In the genomic region with DNA sequence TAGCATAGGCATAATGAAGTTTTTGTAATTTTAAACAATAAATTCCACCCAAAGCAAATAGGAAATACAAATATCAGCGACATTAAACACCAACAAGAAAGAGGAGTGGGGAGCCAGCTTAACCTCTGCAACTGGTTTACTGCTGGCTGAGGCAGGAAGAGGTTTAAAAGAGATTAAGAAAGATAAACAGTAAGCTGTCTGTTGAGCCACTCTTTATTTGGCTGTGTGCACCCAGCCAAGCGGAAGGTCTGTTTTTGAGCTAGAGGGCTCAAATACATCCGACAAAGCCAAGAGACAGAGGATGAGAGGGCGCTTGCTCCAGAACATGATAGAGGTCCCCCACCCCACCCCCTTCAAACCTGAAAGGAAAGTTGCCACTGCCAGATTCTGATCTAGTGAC, we compare ENCODE assay signal across 9 cellular contexts.
DNase-seq lines count a peak whose midpoint lies in the region; TF ChIP-seq lines count a peak whose summit lies in the region.
"Had no signal": no experiment of that assay in that cellular context is flagged by ENCODE, and none has a peak within 500 bp of the region (broad histone marks: within the 10 kb centered on the region; RNA-seq: fewer than 3 reads in every experiment).

No MANE protein-coding gene starts in this region.

- H3K9me3 ChIP-seq in Loucy (ENCODE audit: insufficient read depth, low read depth, low read length) (no peaks in the 10 kb centered on the region), SK-N-SH (no peaks in the 10 kb centered on the region), uterus (no peaks in the 10 kb centered on the region), trophoblast cell (ENCODE audit: insufficient read depth, low read depth, low read length) (peaks cover 2% of the 10 kb centered on the region), esophagus squamous epithelium (no peaks in the 10 kb centered on the region)
- H3K9me3 ChIP-seq in effector memory CD4-positive, alpha-beta T cell (ENCODE audit: control insufficient read depth, low read length), result no peaks in the 10 kb centered on the region
- H3K9me3 ChIP-seq: Caco-2 had no signal

- peak overlapping the region; percentile 81 for H3K4me2 ChIP-seq in Loucy (ENCODE audit: low read depth, low read length, poor library complexity, severe bottlenecking)
- no peak overlapping the region for H3K4me2 ChIP-seq in SK-N-SH
- H3K4me2 ChIP-seq in trophoblast cell (ENCODE audit: low read length), result no peak overlapping the region

- peaks cover 5% of the 10 kb centered on the region; the same call in 1 of the 2 replicates for H3F3A ChIP-seq in Loucy (ENCODE audit: low read depth)
- H3F3A ChIP-seq in SK-N-SH (replicated peaks; ENCODE audit: insufficient read depth), result no peaks in the 10 kb centered on the region

- peak in 1 of 2 experiments; percentile 89; a peak in 2 of 4 replicates for TF ChIP-seq EP300 in SK-N-SH (IDR thresholded peaks at IDR 0.05; ENCODE audit: borderline replicate concordance in 1 of 2, low read depth in 1 of 2, low read length in 1 of 2)

- no peak overlapping the region for H2BK120ac ChIP-seq in trophoblast cell (ENCODE audit: insufficient read depth, low read length, poor library complexity)

- H3K79me2 ChIP-seq in Loucy (ENCODE audit: insufficient read depth, low read length) (0 out of 2 replicates have a peak, but pooled peaks cover 5% of the 10 kb centered on the region), SK-N-SH (ENCODE audit: insufficient read depth) (no peaks in the 10 kb centered on the region), trophoblast cell (ENCODE audit: control insufficient read depth, insufficient read depth, low read length, poor library complexity) (no peaks in the 10 kb centered on the region)

- no peaks in the 10 kb centered on the region for H3K79me1 ChIP-seq in trophoblast cell (ENCODE audit: low read length)

- no peak overlapping the region for H4K8ac ChIP-seq in trophoblast cell (ENCODE audit: low read depth, low read length)

- H2BK12ac ChIP-seq in trophoblast cell (ENCODE audit: low read length), result no peak overlapping the region

- peaks cover 57% of the 10 kb centered on the region for H3K4me1 ChIP-seq in Loucy (ENCODE audit: insufficient read depth, low read length, poor library complexity, severe bottlenecking)
- peaks cover 9 to 41% of the 10 kb centered on the region in 2 experiments; a peak in 3 of 4 replicates for H3K4me1 ChIP-seq in SK-N-SH (ENCODE audit: control insufficient read depth in 1 of 2, insufficient read depth in 2 of 2, low read depth in 1 of 2, low read length in 1 of 2)
- H3K4me1 ChIP-seq in effector memory CD4-positive, alpha-beta T cell (ENCODE audit: control insufficient read depth, insufficient read depth, low read length, poor library complexity, severe bottlenecking), result no peaks in the 10 kb centered on the region
- H3K4me1 ChIP-seq in uterus, result no peaks in the 10 kb centered on the region
- peaks cover 0 to 4% of the 10 kb centered on the region in 2 experiments for H3K4me1 ChIP-seq in trophoblast cell (ENCODE audit: control insufficient read depth in 1 of 2, insufficient read depth in 2 of 2, low read length in 2 of 2)
- peaks cover 0 to 23% (median 7%) of the 10 kb centered on the region in 3 donors for H3K4me1 ChIP-seq in esophagus squamous epithelium

- no peaks in the 10 kb centered on the region for H3K27me3 ChIP-seq in Loucy (ENCODE audit: insufficient read depth, low read length, poor library complexity, severe bottlenecking)
- H3K27me3 ChIP-seq in SK-N-SH (ENCODE audit: insufficient read depth), result no peaks in the 10 kb centered on the region
- no peaks in the 10 kb centered on the region for H3K27me3 ChIP-seq in effector memory CD4-positive, alpha-beta T cell (replicated peaks; ENCODE audit: control insufficient read depth, insufficient read depth, low read length, poor library complexity, severe bottlenecking)
- no peaks in the 10 kb centered on the region for H3K27me3 ChIP-seq in uterus
- no peaks in the 10 kb centered on the region for H3K27me3 ChIP-seq in trophoblast cell (ENCODE audit: insufficient read depth, low read length)
- no peaks in the 10 kb centered on the region for H3K27me3 ChIP-seq in esophagus squamous epithelium

- peak overlapping the region; percentile 65 for H3K4me3 ChIP-seq in Loucy (ENCODE audit: low read length, poor library complexity, severe bottlenecking)
- H3K4me3 ChIP-seq in SK-N-SH (ENCODE audit: low read depth in 2 of 2, low read length in 1 of 2), result no peak overlapping the region
- H3K4me3 ChIP-seq in effector memory CD4-positive, alpha-beta T cell (ENCODE audit: insufficient read depth, low read depth, low read length, poor library complexity, severe bottlenecking), result no peak overlapping the region
- H3K4me3 ChIP-seq in uterus, result no peak overlapping the region
- no peak overlapping the region for H3K4me3 ChIP-seq in trophoblast cell (ENCODE audit: low read depth, low read length)
- H3K4me3 ChIP-seq in esophagus squamous epithelium, result no peak overlapping the region

- H2AFZ ChIP-seq in Loucy (ENCODE audit: low read length) (no peak overlapping the region), SK-N-SH (ENCODE audit: low read depth) (no peak overlapping the region), trophoblast cell (ENCODE audit: insufficient read depth, low read length, poor library complexity) (no peak overlapping the region)

- H3K18ac ChIP-seq in trophoblast cell (ENCODE audit: low read length), result no peak overlapping the region

- no peak for TF ChIP-seq POLR2A in uterus (IDR thresholded peaks at IDR 0.05)
- TF ChIP-seq POLR2A in esophagus squamous epithelium (IDR thresholded peaks at IDR 0.05), result no peak

- H3K4ac ChIP-seq in trophoblast cell (ENCODE audit: low read depth, low read length), result no peak overlapping the region

- 54% methylated on average over 4 of the region's 4 CpGs for WGBS in SK-N-SH (ENCODE audit: low lambda C conversion rate)
- no CpG with 5 or more reads among the region's 4 CpGs for WGBS in trophoblast cell (ENCODE audit: extremely low coverage, insufficient coverage, insufficient read length)
- WGBS in esophagus squamous epithelium, 2 donors, result 4 to 12% methylated on average over 4 of the region's 4 CpGs

- POLR2A ChIA-PET in SK-N-SH (lab: Yijun Ruan, JAX), result interaction anchor here (0.7 to 3.1 kb wide), 13 partner anchors 9 to 381 kb away, joined by 3 to 12 read pairs (median 5); no protein-coding TSS in a partner anchor

- H3K14ac ChIP-seq in trophoblast cell (ENCODE audit: low read length), result no peak overlapping the region

- H3K9ac ChIP-seq in Loucy (ENCODE audit: low read depth, low read length, poor library complexity, severe bottlenecking) (peak overlapping the region; percentile 65), SK-N-SH (no peak overlapping the region), trophoblast cell (ENCODE audit: low read length) (no peak overlapping the region)

- no peaks in the 10 kb centered on the region for H4K20me1 ChIP-seq in Loucy (ENCODE audit: insufficient read depth, low read length, poor library complexity, severe bottlenecking)
- H4K20me1 ChIP-seq in SK-N-SH (ENCODE audit: insufficient read depth), result no peaks in the 10 kb centered on the region

- no peak overlapping the region for H4K91ac ChIP-seq in trophoblast cell (ENCODE audit: low read depth, low read length)

- H3K27ac ChIP-seq in SK-N-SH (ENCODE audit: low read depth in 2 of 2, low read length in 1 of 2), result peak overlapping the region; percentile 7 to 99; a peak in 3 of 4 replicates
- H3K27ac ChIP-seq in effector memory CD4-positive, alpha-beta T cell (ENCODE audit: insufficient read depth, low read length, poor library complexity, severe bottlenecking), result no peak overlapping the region
- no peak overlapping the region for H3K27ac ChIP-seq in uterus
- no peak overlapping the region for H3K27ac ChIP-seq in trophoblast cell (ENCODE audit: low read depth, low read length)
- H3K27ac ChIP-seq in esophagus squamous epithelium, result no peak overlapping the region

- H3K36me3 ChIP-seq in Loucy (ENCODE audit: insufficient read depth, low read length), result no peaks in the 10 kb centered on the region
- peaks cover 0 to 2% of the 10 kb centered on the region in 2 experiments for H3K36me3 ChIP-seq in SK-N-SH (replicated peaks in 1 of 2; ENCODE audit: control insufficient read depth in 1 of 2, insufficient read depth in 2 of 2, low read length in 1 of 2)
- H3K36me3 ChIP-seq in effector memory CD4-positive, alpha-beta T cell (ENCODE audit: control insufficient read depth, insufficient read depth, low read length), result no peaks in the 10 kb centered on the region
- no peaks in the 10 kb centered on the region for H3K36me3 ChIP-seq in uterus
- peaks cover 0 to 2% of the 10 kb centered on the region in 2 experiments for H3K36me3 ChIP-seq in trophoblast cell (ENCODE audit: control insufficient read depth in 1 of 2, insufficient read depth in 2 of 2, low read length in 2 of 2)
- no peaks in the 10 kb centered on the region for H3K36me3 ChIP-seq in esophagus squamous epithelium

- H2BK5ac ChIP-seq in trophoblast cell (ENCODE audit: low read depth, low read length, poor library complexity), result no peak overlapping the region

- DNase-seq in COLO829 (ENCODE audit: low spot score) (peak; percentile 88), SK-N-SH (peak; percentile 75), iPS-NIHi7 (ENCODE audit: extremely low spot score) (peak; percentile 22), uterus (no peak), trophoblast cell (no peak), esophagus squamous epithelium (lab: John Stamatoyannopoulos, UW) (no peak)
- no peak for DNase-seq in effector memory CD4-positive, alpha-beta T cell

- no peak overlapping the region for H3K23ac ChIP-seq in trophoblast cell (ENCODE audit: low read length)

- TF ChIP-seq RAD21 in SK-N-SH (IDR thresholded peaks at IDR 0.05; ENCODE audit: low read length), result peak; percentile 50

- no peak for TF ChIP-seq CTCF in Loucy (conservative IDR thresholded peaks at IDR 0.05; ENCODE audit: low read length)
- no peak for TF ChIP-seq CTCF in SK-N-SH (IDR thresholded peaks at IDR 0.05)
- TF ChIP-seq CTCF in uterus (IDR thresholded peaks at IDR 0.05), result no peak
- TF ChIP-seq CTCF in esophagus squamous epithelium (IDR thresholded peaks at IDR 0.05), result no peak

- CTCF ChIA-PET in SK-N-SH (lab: Yijun Ruan, JAX), result interaction anchor here (0.9 to 2.8 kb wide), 9 partner anchors 9 to 123 kb away, joined by 3 to 10 read pairs (median 4); no protein-coding TSS in a partner anchor

- intact Hi-C loops in uterus (cut with DNase I; ENCODE audit: low total_unique reads), result no loop called here
- intact Hi-C loops in esophagus squamous epithelium (cut with DNase I), result no loop called here

- no peaks in the 10 kb centered on the region for H3K9me2 ChIP-seq in Loucy (replicated peaks; ENCODE audit: low read depth, low read length)
- H3K9me2 ChIP-seq in SK-N-SH, result no peaks in the 10 kb centered on the region

- no peak overlapping the region for H4K12ac ChIP-seq in trophoblast cell (ENCODE audit: low read depth, low read length)

- H2AK5ac ChIP-seq in trophoblast cell (ENCODE audit: low read length), result no peak overlapping the region

TF ChIP-seq in SK-N-SH, 30 proteins besides CTCF, POLR2A, EP300 and RAD21 (continues in another document):
- TF ChIP-seq MXI1 (IDR thresholded peaks at IDR 0.05; ENCODE audit: low read depth, low read length) (peak; percentile 71; the same call in 1 of the 2 replicates), TCF12 (IDR thresholded peaks at IDR 0.05) (0 out of 2 replicates have a peak, but pooled peaks have one; percentile 24), SIN3A (IDR thresholded peaks at IDR 0.05; ENCODE audit: borderline replicate concordance, low read depth, low read length) (no peak), FOSL2 (IDR thresholded peaks at IDR 0.05; ENCODE audit: borderline replicate concordance, low read depth) (no peak)

Comparison
In these comparisons a context has a peak if more than half of its experiments do, and no peak if none do; other contexts are left out.
1. DNase-seq: peak in COLO829 (single experiment), SK-N-SH (single experiment) and iPS-NIHi7 (single experiment); none in effector memory CD4-positive, alpha-beta T cell (0 of 3), uterus (0 of 2), trophoblast cell (0 of 2) and esophagus squamous epithelium (single experiment).
2. H3K27ac ChIP-seq: peak in SK-N-SH (2 of 2); none in effector memory CD4-positive, alpha-beta T cell (single experiment), uterus (0 of 2), trophoblast cell (single experiment) and esophagus squamous epithelium (0 of 4).